8 cellular contexts compared by ENCODE assay signal in the genomic region with DNA sequence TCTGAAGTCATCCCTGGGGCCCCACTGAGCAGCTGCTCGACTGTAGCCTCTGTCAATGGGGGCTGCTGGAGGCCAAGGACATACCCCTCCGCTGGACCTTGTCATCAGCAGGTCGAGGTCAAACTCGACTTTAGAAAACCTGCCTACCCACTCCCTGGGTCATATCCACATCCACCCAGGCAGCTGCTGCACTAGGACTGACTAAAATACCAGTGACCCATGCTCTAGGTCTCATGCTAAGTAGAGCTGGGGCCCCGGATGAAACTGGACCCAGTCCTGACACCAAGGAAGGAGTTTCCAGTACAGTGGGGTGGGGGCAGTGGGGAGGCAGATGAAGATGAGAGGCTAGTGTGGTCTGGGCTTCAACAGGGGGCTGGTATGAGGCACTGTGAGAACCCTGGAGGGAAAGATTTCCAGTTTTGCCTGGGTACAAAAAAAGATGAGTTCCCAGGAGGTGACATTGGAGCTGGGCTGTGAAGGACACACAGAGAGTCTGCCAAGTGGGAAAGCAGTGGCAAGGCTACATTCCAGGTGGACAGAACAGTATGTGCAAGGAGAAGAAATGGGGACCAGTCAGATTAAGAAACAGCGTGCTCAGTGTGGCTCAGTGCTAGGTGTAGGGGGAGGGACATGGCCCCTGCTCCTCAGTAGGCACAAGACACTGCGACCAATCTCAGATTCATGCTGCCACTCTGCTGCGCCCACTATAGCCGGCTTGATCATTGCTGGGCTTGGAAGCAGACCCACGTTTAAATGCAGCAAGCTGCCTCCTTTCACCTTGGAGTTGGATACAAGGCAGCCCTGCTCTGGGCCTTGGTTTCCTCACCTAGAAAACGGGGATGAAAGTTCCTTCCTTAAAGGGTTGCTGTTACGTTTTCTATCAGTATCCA. TPM values are rescaled to one million over a fixed set of nuclear protein-coding genes. Genes with fewer than 3 reads are reported as not detected.
DNase-seq lines count a peak whose midpoint lies in the region; ATAC-seq and TF ChIP-seq lines count a peak whose summit lies in the region.

No MANE protein-coding gene starts in this region.

- no peak overlapping the region for H3K4me3 ChIP-seq in CD8-positive, alpha-beta T cell (ENCODE audit: low read depth, low read length)
- H3K4me3 ChIP-seq in SJCRH30 (no peak overlapping the region), trophoblast cell (ENCODE audit: low read depth, low read length) (no peak overlapping the region)

- TF ChIP-seq CTCF in CD8-positive, alpha-beta T cell (IDR thresholded peaks at IDR 0.05), result no peak

- peaks cover 92% of the 10 kb centered on the region for H3K4me1 Mint-ChIP-seq in CD8-positive, alpha-beta T cell (ENCODE audit: low read depth)

- H3K27me3 ChIP-seq in CD8-positive, alpha-beta T cell (ENCODE audit: insufficient read depth, low read length), result no peaks in the 10 kb centered on the region
- H3K27me3 ChIP-seq in SJCRH30, result no peaks in the 10 kb centered on the region
- no peaks in the 10 kb centered on the region for H3K27me3 ChIP-seq in trophoblast cell (ENCODE audit: insufficient read depth, low read length)

- no peaks in the 10 kb centered on the region for H3K9me3 ChIP-seq in CD8-positive, alpha-beta T cell (ENCODE audit: low read length)
- H3K9me3 ChIP-seq in SJCRH30 (replicated peaks) (no peaks in the 10 kb centered on the region), trophoblast cell (ENCODE audit: insufficient read depth, low read depth, low read length) (no peaks in the 10 kb centered on the region)

- H2AFZ ChIP-seq in trophoblast cell (ENCODE audit: insufficient read depth, low read length, poor library complexity), result peak overlapping the region; percentile 18

- H3K79me2 ChIP-seq in trophoblast cell (ENCODE audit: control insufficient read depth, insufficient read depth, low read length, poor library complexity), result peaks cover 52% of the 10 kb centered on the region

- in situ Hi-C loops in ACHN (cut with HindIII; ENCODE audit: low pct_ligation_motif_present, low pct_unique_long_range_greater_than_20kb, low sequenced_read_pairs), result no loop called here

- H3K36me3 ChIP-seq in CD8-positive, alpha-beta T cell (ENCODE audit: insufficient read depth, low read length), result peaks cover 16% of the 10 kb centered on the region
- peaks cover 26% of the 10 kb centered on the region for H3K36me3 ChIP-seq in SJCRH30
- peaks cover 60 to 63% of the 10 kb centered on the region in 2 experiments for H3K36me3 ChIP-seq in trophoblast cell (ENCODE audit: control insufficient read depth in 1 of 2, insufficient read depth in 2 of 2, low read length in 2 of 2)

- H3K27ac ChIP-seq in CD8-positive, alpha-beta T cell (ENCODE audit: low read depth, low read length), result no peak overlapping the region
- peak overlapping the region; percentile 9; the same call in 1 of the 2 replicates for H3K27ac ChIP-seq in SJCRH30
- H3K27ac ChIP-seq in trophoblast cell (ENCODE audit: low read depth, low read length), result peak overlapping the region; percentile 48

- H3K23ac ChIP-seq in trophoblast cell (ENCODE audit: low read length), result no peak overlapping the region

- H3K36me3 Mint-ChIP-seq in CD8-positive, alpha-beta T cell, result peaks cover 53% of the 10 kb centered on the region

- no peak overlapping the region for H3K9ac ChIP-seq in trophoblast cell (ENCODE audit: low read length)

- peaks cover 92% of the 10 kb centered on the region for H3K4me1 ChIP-seq in CD8-positive, alpha-beta T cell (ENCODE audit: insufficient read depth, low read length)
- H3K4me1 ChIP-seq in SJCRH30 (peaks cover 45% of the 10 kb centered on the region), trophoblast cell (ENCODE audit: control insufficient read depth in 1 of 2, insufficient read depth in 2 of 2, low read length in 2 of 2) (peaks cover 70 to 74% of the 10 kb centered on the region in 2 experiments)

- peak overlapping the region; percentile 88 for H3K4ac ChIP-seq in trophoblast cell (ENCODE audit: low read depth, low read length)

- H2BK12ac ChIP-seq in trophoblast cell (ENCODE audit: low read length), result peak overlapping the region; percentile 1

- peak overlapping the region; percentile 2 for H2BK120ac ChIP-seq in trophoblast cell (ENCODE audit: insufficient read depth, low read length, poor library complexity)

- no CpG with 5 or more reads among the region's 12 CpGs for WGBS in trophoblast cell (ENCODE audit: extremely low coverage, insufficient coverage, insufficient read length)

- no peak overlapping the region for H4K12ac ChIP-seq in trophoblast cell (ENCODE audit: low read depth, low read length)

- intact Hi-C loops in CD8-positive, alpha-beta T cell (cut with DNase I, micrococcal nuclease), result no loop called here

- CTCF ChIA-PET in CD8-positive, alpha-beta T cell (lab: Charles Lee), result interaction anchor here (0.9 to 2.9 kb wide), 5 partner anchors 10 to 127 kb away, joined by 3 to 14 read pairs (median 6); no protein-coding TSS in a partner anchor

- H3K27me3 Mint-ChIP-seq in CD8-positive, alpha-beta T cell (ENCODE audit: low read depth), result no peaks in the 10 kb centered on the region

- peak overlapping the region; percentile 59 for H4K8ac ChIP-seq in trophoblast cell (ENCODE audit: low read depth, low read length)

- peak overlapping the region; percentile 9 for H3K4me3 Mint-ChIP-seq in CD8-positive, alpha-beta T cell

- peak overlapping the region; percentile 66 for H2AK5ac ChIP-seq in trophoblast cell (ENCODE audit: low read length)

- peak; percentile 51 for TF ChIP-seq POLR2A in erythroblast (IDR thresholded peaks at IDR 0.05; ENCODE audit: low read length)

- H3K9me3 Mint-ChIP-seq in CD8-positive, alpha-beta T cell, result no peaks in the 10 kb centered on the region

- peak overlapping the region; percentile 68 for H4K91ac ChIP-seq in trophoblast cell (ENCODE audit: low read depth, low read length)

- H2BK5ac ChIP-seq in trophoblast cell (ENCODE audit: low read depth, low read length, poor library complexity), result peak overlapping the region; percentile 5

- H3K14ac ChIP-seq in trophoblast cell (ENCODE audit: low read length), result peak overlapping the region; percentile 12

- H3K27ac Mint-ChIP-seq in CD8-positive, alpha-beta T cell, result peak overlapping the region; percentile 71

- H3K18ac ChIP-seq in trophoblast cell (ENCODE audit: low read length), result peak overlapping the region; percentile 76

- ATAC-seq in CD8-positive, alpha-beta T cell, result no peak

- H3K79me1 ChIP-seq in trophoblast cell (ENCODE audit: low read length), result peaks cover 45% of the 10 kb centered on the region

- DNase-seq in CD8-positive, alpha-beta T cell, result no peak
- DNase-seq in SJCRH30 (peak; percentile 47), erythroblast (lab: John Stamatoyannopoulos, UW) (no peak), trophoblast cell (no peak), ACHN (no peak), NCI-H1436 treated with DMSO at 0.1 percent for 48 hours (lab: John Stamatoyannopoulos, UW) (no peak), DMS 273 (lab: John Stamatoyannopoulos, UW; ENCODE audit: unreplicated experiment) (no peak)
- no peak for DNase-seq in stimulated activated CD4-positive, alpha-beta T cell treated with anti-CD3 and anti-CD28 coated beads, Interleukin-4, amount 100 ng/mL, for 24 hours

- POLR2A ChIA-PET in CD8-positive, alpha-beta T cell (lab: Charles Lee), result interaction anchor here (1.4 to 1.5 kb wide), 2 partner anchors 14 to 19 kb away, joined by 3 to 5 read pairs; no protein-coding TSS in a partner anchor

- peak overlapping the region; percentile 9 for H3K4me2 ChIP-seq in trophoblast cell (ENCODE audit: low read length)

RNA-seq across cellular contexts. Expression of gene SLC2A1, which starts 12.3 kb away (rescaled TPM):
- total RNA-seq in CD8-positive, alpha-beta T cell, result 10 to 100 TPM; 85.0 to 97.2 TPM
- 64.8 and 73.2 TPM in 2 replicates for total RNA-seq in SJCRH30 (2014; rRNA removed; shearing (Covaris generic))
- 1,633 and 1,681 TPM in 2 replicates for polyA plus RNA-seq in trophoblast cell (2013)

Comparison
In these comparisons a context has a peak if more than half of its experiments do, and no peak if none do; other contexts are left out.
1. DNase-seq: peak in SJCRH30 (2 of 2); none in CD8-positive, alpha-beta T cell (0 of 7), erythroblast (0 of 2), trophoblast cell (0 of 2), ACHN (single experiment), stimulated activated CD4-positive, alpha-beta T cell treated with anti-CD3 and anti-CD28 coated beads, Interleukin-4, amount 100 ng/mL, for 24 hours (single experiment), NCI-H1436 treated with DMSO at 0.1 percent for 48 hours (single experiment) and DMS 273 (single experiment).